5 cellular contexts compared by ENCODE assay signal in genomic region chr11:92698742-92699141, GRCh38.
"Had no signal": no experiment of that assay in that cellular context is flagged by ENCODE, and none has a peak within 500 bp of the region (broad histone marks: within the 10 kb centered on the region; RNA-seq: fewer than 3 reads in every experiment).

No MANE protein-coding gene starts in this region.

- H3K4me3 ChIP-seq: GM23338, K562 had no signal

- DNase-seq: H9, HCEC 1CT, IMR-90 had no signal

- ATAC-seq: GM23338, K562 had no signal
